ENCODE assay signal across 21 cellular contexts in the genomic region with DNA sequence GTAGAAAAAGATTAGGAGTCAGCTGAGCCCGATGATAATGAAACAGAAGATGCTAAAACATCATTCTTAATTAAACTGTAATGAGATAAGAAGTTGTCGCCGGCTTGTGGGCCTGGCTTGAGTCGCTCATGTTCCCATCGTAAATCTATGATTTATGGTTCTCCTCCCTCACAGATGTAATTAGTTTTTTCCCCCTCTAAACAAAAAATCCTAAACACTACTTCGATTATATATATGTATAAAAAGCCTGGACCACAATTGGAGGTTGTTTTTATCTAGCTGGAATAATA.
"Had no signal": no experiment of that assay in that cellular context is flagged by ENCODE, and none has a peak within 500 bp of the region (broad histone marks: within the 10 kb centered on the region; RNA-seq: fewer than 3 reads in every experiment).

No MANE protein-coding gene starts in this region.

- H3K27ac Mint-ChIP-seq: activated CD4-positive, alpha-beta memory T cell treated with anti-CD3 and anti-CD28 coated beads, Interleukin-2, amount 10 ng/mL, durations not matched to agents 7 days and 5 days; natural killer cell treated with Interleukin-12 subunit alpha and Interleukin-12 subunit beta and Interleukin-15 and Interleukin-18, amount 100 ng/mL, for 72 hours; progenitor cell of endocrine pancreas had no signal

- H3K36me3 Mint-ChIP-seq: natural killer cell treated with Interleukin-12 subunit alpha and Interleukin-12 subunit beta and Interleukin-15 and Interleukin-18, amount 100 ng/mL, for 72 hours had no signal

- H3K4me3 ChIP-seq: hepatocyte, lower lobe of right lung, upper lobe of right lung had no signal

- H3K4me3 Mint-ChIP-seq: activated CD4-positive, alpha-beta memory T cell treated with anti-CD3 and anti-CD28 coated beads, Interleukin-2, amount 10 ng/mL, durations not matched to agents 7 days and 5 days; activated T-cell treated with anti-CD3 and anti-CD28 coated beads, Interleukin-2, amount 50 U/mL, for 4 hours; natural killer cell treated with Interleukin-12 subunit alpha and Interleukin-12 subunit beta and Interleukin-15 and Interleukin-18, amount 100 ng/mL, for 72 hours had no signal

- DNase-seq: activated CD4-positive, alpha-beta memory T cell treated with anti-CD3 and anti-CD28 coated beads, Interleukin-2, amount 10 ng/mL, durations not matched to agents 7 days and 5 days; activated CD4-positive, alpha-beta T cell treated with anti-CD3 and anti-CD28 coated beads for 48 hours; activated CD4-positive, CD25-positive, alpha-beta regulatory T cell; activated effector memory CD4-positive, alpha-beta T cell treated with Interleukin-2 at 50 U/mL for 16 hours; activated naive CD4-positive, alpha-beta T cell treated with anti-CD3 and anti-CD28 coated beads, Interleukin-2, amount 50 U/mL, for 16 hours; activated T-cell treated with anti-CD3 and anti-CD28 coated beads, Interleukin-2, amount 50 U/mL, for 4 hours; cerebellar nuclear complex; cortex of kidney; erythroblast; left cardiac atrium; lower lobe of right lung; occipital lobe; stimulated activated CD4-positive, alpha-beta T cell treated with anti-CD3 and anti-CD28 coated beads, Interleukin-12 subunit alpha, Interleukin-12 subunit beta, amount 100 ng/mL, for 4 hours; stimulated activated CD4-positive, alpha-beta T cell treated with anti-CD3 and anti-CD28 coated beads, Interleukin-1b, Interleukin-23, amount 100 ng/mL, for 48 hours; stimulated activated CD8-positive, alpha-beta memory T cell treated with anti-CD3 and anti-CD28 coated beads, Interleukin-4, amount 100 ng/mL, for 48 hours; stimulated activated naive CD4-positive, alpha-beta T cell; T-helper 2 cell; upper lobe of right lung had no signal

- H3K4me2 ChIP-seq: hepatocyte had no signal

- H3K4me1 Mint-ChIP-seq: activated CD4-positive, alpha-beta memory T cell treated with anti-CD3 and anti-CD28 coated beads, Interleukin-2, amount 10 ng/mL, durations not matched to agents 7 days and 5 days had no signal

- H3K27me3 ChIP-seq: hepatocyte, upper lobe of right lung had no signal

- ATAC-seq: activated T-cell treated with anti-CD3 and anti-CD28 coated beads, Interleukin-2, amount 50 U/mL, for 4 hours; left cardiac atrium; lower lobe of right lung; natural killer cell treated with Interleukin-12 subunit alpha and Interleukin-12 subunit beta and Interleukin-15 and Interleukin-18, amount 100 ng/mL, for 72 hours; upper lobe of right lung had no signal

- H3K9me3 ChIP-seq: lower lobe of right lung, upper lobe of right lung had no signal

- H3K36me3 ChIP-seq: lower lobe of right lung, upper lobe of right lung had no signal

- H3K27ac ChIP-seq: hepatocyte, lower lobe of right lung, upper lobe of right lung had no signal

- H3K4me1 ChIP-seq: lower lobe of right lung, upper lobe of right lung had no signal

- H3K9me3 Mint-ChIP-seq: activated T-cell treated with anti-CD3 and anti-CD28 coated beads, Interleukin-2, amount 50 U/mL, for 4 hours; natural killer cell treated with Interleukin-12 subunit alpha and Interleukin-12 subunit beta and Interleukin-15 and Interleukin-18, amount 100 ng/mL, for 72 hours had no signal

- H2AFZ ChIP-seq: hepatocyte had no signal

- H3K27me3 Mint-ChIP-seq: activated CD4-positive, alpha-beta memory T cell treated with anti-CD3 and anti-CD28 coated beads, Interleukin-2, amount 10 ng/mL, durations not matched to agents 7 days and 5 days had no signal
